ENCODE assay signal across 10 cellular contexts in genomic region chr18:23578891-23579653, GRCh38. TPM values are rescaled to one million over a fixed set of nuclear protein-coding genes. Genes with fewer than 3 reads are reported as not detected.
DNase-seq lines count a peak whose midpoint lies in the region; ATAC-seq, FAIRE-seq and TF ChIP-seq lines count a peak whose summit lies in the region.
"Had no signal": no experiment of that assay in that cellular context is flagged by ENCODE, and none has a peak within 500 bp of the region (broad histone marks: within the 10 kb centered on the region; RNA-seq: fewer than 3 reads in every experiment).

No MANE protein-coding gene starts in this region.

- H3K36me3 Mint-ChIP-seq in endodermal cell (ENCODE audit: low read depth): peaks cover 24% of the 10 kb centered on the region

- no peak overlapping the region for H3K9ac ChIP-seq in OCI-LY3 (ENCODE audit: low read length)
- no peak overlapping the region for H3K9ac ChIP-seq in endodermal cell (ENCODE audit: extremely low read depth, low read length, poor library complexity, severe bottlenecking)

- H3K27me3 ChIP-seq in OCI-LY3 (ENCODE audit: low read depth, low read length): no peaks in the 10 kb centered on the region
- H3K27me3 ChIP-seq in endodermal cell (ENCODE audit: control insufficient read depth, insufficient read depth, low read length, poor library complexity, severe bottlenecking): no peaks in the 10 kb centered on the region
- no peaks in the 10 kb centered on the region for H3K27me3 ChIP-seq in pancreas
- H3K27me3 ChIP-seq in PC-9 (ENCODE audit: insufficient read depth, low read depth): no peaks in the 10 kb centered on the region

- H3K27ac Mint-ChIP-seq in endodermal cell: no peak overlapping the region

- peaks cover 5% of the 10 kb centered on the region; the same call in 1 of the 2 replicates for H3F3A ChIP-seq in PC-9 (ENCODE audit: insufficient read depth, low read depth)

- H3K27me3 Mint-ChIP-seq in endodermal cell (ENCODE audit: insufficient read depth): no peaks in the 10 kb centered on the region

- WGBS in endodermal cell (ENCODE audit: insufficient coverage in 1 of 2, insufficient read length in 1 of 2), 2 experiments: 94 to 95% methylated on average over 7 to 8 of the region's 8 CpGs
- 88 to 93% methylated on average over 8 of the region's 8 CpGs for WGBS in pancreas, 2 donors

- H3K27ac ChIP-seq in OCI-LY3 (ENCODE audit: low read length): no peak overlapping the region
- peak overlapping the region; percentile 19 for H3K27ac ChIP-seq in endodermal cell (ENCODE audit: low read depth, low read length)
- no peak overlapping the region for H3K27ac ChIP-seq in pancreas
- H3K27ac ChIP-seq in PC-9: no peak overlapping the region

- H3K4me3 ChIP-seq in OCI-LY3 (ENCODE audit: low read length) (peak overlapping the region; percentile 22), endodermal cell (ENCODE audit: low read length) (no peak overlapping the region), pancreas (no peak overlapping the region), PC-9 (no peak overlapping the region)

- H3K9me2 ChIP-seq in PC-9 (ENCODE audit: insufficient read depth): no peaks in the 10 kb centered on the region

- H2AFZ ChIP-seq in OCI-LY3 (ENCODE audit: low read depth, low read length) (no peak overlapping the region), PC-9 (no peak overlapping the region)

- peaks cover 2% of the 10 kb centered on the region for H3K9me3 Mint-ChIP-seq in endodermal cell

- BruUV-seq in PC-9 (replicated peaks; lab: Mats Ljungman, UMichigan): no TSS peak

- H3K79me2 ChIP-seq in OCI-LY3 (ENCODE audit: low read length): peaks cover 15% of the 10 kb centered on the region; the same call in 1 of the 2 replicates
- peaks cover 49% of the 10 kb centered on the region for H3K79me2 ChIP-seq in PC-9 (ENCODE audit: low read depth)

- FAIRE-seq in pancreas (lab: Jason Lieb, UNC): no peak
- FAIRE-seq: colon, GM19239 had no signal

- H3K36me3 ChIP-seq in OCI-LY3 (replicated peaks; ENCODE audit: low read depth, low read length) (peaks cover 10% of the 10 kb centered on the region), endodermal cell (ENCODE audit: control insufficient read depth, insufficient read depth, low read length) (peaks cover 19% of the 10 kb centered on the region), pancreas (no peaks in the 10 kb centered on the region), PC-9 (ENCODE audit: low read depth) (no peaks in the 10 kb centered on the region)

- H3K9me3 ChIP-seq in OCI-LY3 (ENCODE audit: insufficient read depth, low read length) (no peaks in the 10 kb centered on the region), endodermal cell (ENCODE audit: control insufficient read depth, low read length) (no peaks in the 10 kb centered on the region), pancreas (no peaks in the 10 kb centered on the region), PC-9 (ENCODE audit: insufficient read depth, low read depth) (no peaks in the 10 kb centered on the region)

- H4K20me1 ChIP-seq in OCI-LY3 (ENCODE audit: insufficient read depth, low read length) (peaks cover 26% of the 10 kb centered on the region), PC-9 (ENCODE audit: insufficient read depth) (no peaks in the 10 kb centered on the region)

- TF ChIP-seq CTCF in OCI-LY3 (IDR thresholded peaks at IDR 0.05; ENCODE audit: low read depth, low read length) (no peak), endodermal cell (conservative IDR thresholded peaks at IDR 0.05) (no peak), pancreas (IDR thresholded peaks at IDR 0.05) (no peak), PC-9 (conservative IDR thresholded peaks at IDR 0.05) (no peak)

- intact Hi-C loops in pancreas (cut with DNase I) (no loop called here), PC-9 (cut with micrococcal nuclease; ENCODE audit: unreplicated experiment) (no loop called here)

- POLR2A ChIA-PET in PC-9 (lab: Charles Lee; ENCODE audit: unreplicated experiment): interaction anchor here (0.6 kb wide), 1 partner anchor 87 kb away, joined by 6 read pairs; no protein-coding TSS in a partner anchor

- H3K4me1 ChIP-seq in OCI-LY3 (ENCODE audit: low read length): peaks cover 24% of the 10 kb centered on the region
- H3K4me1 ChIP-seq in endodermal cell (ENCODE audit: control insufficient read depth, insufficient read depth, low read length): no peaks in the 10 kb centered on the region
- peaks cover 0 to 21% (median 0%) of the 10 kb centered on the region in 3 donors for H3K4me1 ChIP-seq in pancreas
- peaks cover 18% of the 10 kb centered on the region for H3K4me1 ChIP-seq in PC-9 (replicated peaks; ENCODE audit: insufficient read depth)

- DNase-seq in HCEC 1CT (peak; percentile 69), endodermal cell (no peak), pancreas (no peak), NCI-H1436 (lab: John Stamatoyannopoulos, UW) (no peak), PC-9 (no peak)
- DNase-seq: GDM1 had no signal

- ATAC-seq in pancreas: peak in 3 of 4 donors; percentile 30 to 56 (median 50)
- no peak for ATAC-seq in HG02885 (IDR thresholded peaks at IDR 0.05; ENCODE audit: poor library complexity, unreplicated experiment)

- no peak overlapping the region for H3K4me3 Mint-ChIP-seq in endodermal cell

- peaks cover 17% of the 10 kb centered on the region for H3K4me1 Mint-ChIP-seq in endodermal cell

- peak overlapping the region; percentile 52 for H3K4me2 ChIP-seq in OCI-LY3 (ENCODE audit: low read length)
- H3K4me2 ChIP-seq in PC-9: no peak overlapping the region

- CTCF ChIA-PET in PC-9 (lab: Charles Lee): no interaction called here

RNA-seq across cellular contexts. Expression of gene NPC1, which starts 7.2 kb away (rescaled TPM):
- total RNA-seq in endodermal cell: 10 to 100 TPM; 43.6 to 44.9 TPM
- polyA plus RNA-seq in endodermal cell (2013, experiment 1 of 2): 38.5 TPM
- 37.9 TPM for polyA plus RNA-seq in endodermal cell (2013, experiment 2 of 2)
- 10 to 100 TPM; 10.1 to 25.6 (median 11.5) TPM for total RNA-seq in pancreas
- 10 to 100 TPM in 1 of 2 donors, 1 to 10 TPM in 1; 6.2 to 10.6 TPM for polyA plus RNA-seq in pancreas
- 39.6 and 40.9 TPM in 2 replicates for total RNA-seq in PC-9 (2021)
